ENCODE assay signal across 15 cellular contexts in genomic region chr6:149439626-149440025, GRCh38. TPM values are rescaled to one million over a fixed set of nuclear protein-coding genes. Genes with fewer than 3 reads are reported as not detected.
DNase-seq lines count a peak whose midpoint lies in the region; ATAC-seq and TF ChIP-seq lines count a peak whose summit lies in the region.
"Had no signal": no experiment of that assay in that cellular context is flagged by ENCODE, and none has a peak within 500 bp of the region (broad histone marks: within the 10 kb centered on the region; RNA-seq: fewer than 3 reads in every experiment).

No MANE protein-coding gene starts in this region.

- no peaks in the 10 kb centered on the region for H3K27me3 Mint-ChIP-seq in stimulated activated naive CD8-positive, alpha-beta T cell treated with anti-CD3 and anti-CD28 coated beads, Interleukin-15, amount 100 ng/mL, for 72 hours
- H3K27me3 Mint-ChIP-seq in activated B cell treated with CpG ODN at 0.5 μM for 24 hours = no peaks in the 10 kb centered on the region
- H3K27me3 Mint-ChIP-seq in nephron progenitor cell (ENCODE audit: low read depth, poor library complexity) = peaks cover 20% of the 10 kb centered on the region
- H3K27me3 Mint-ChIP-seq in activated CD4-positive, alpha-beta memory T cell treated with anti-CD3 and anti-CD28 coated beads, Interleukin-2, amount 10 ng/mL, durations not matched to agents 7 days and 5 days = no peaks in the 10 kb centered on the region
- H3K27me3 Mint-ChIP-seq: CD4-positive, alpha-beta T cell had no signal

- no peak overlapping the region for H3K4me3 Mint-ChIP-seq in stimulated activated naive CD8-positive, alpha-beta T cell treated with anti-CD3 and anti-CD28 coated beads, Interleukin-15, amount 100 ng/mL, for 72 hours
- H3K4me3 Mint-ChIP-seq in activated B cell treated with CpG ODN at 0.5 μM for 24 hours = no peak overlapping the region
- peak overlapping the region; percentile 39 for H3K4me3 Mint-ChIP-seq in nephron progenitor cell
- no peak overlapping the region for H3K4me3 Mint-ChIP-seq in activated CD4-positive, alpha-beta memory T cell treated with anti-CD3 and anti-CD28 coated beads, Interleukin-2, amount 10 ng/mL, durations not matched to agents 7 days and 5 days
- H3K4me3 Mint-ChIP-seq: CD4-positive, alpha-beta T cell; GM23338 had no signal

- H3K4me1 Mint-ChIP-seq in stimulated activated naive CD8-positive, alpha-beta T cell treated with anti-CD3 and anti-CD28 coated beads, Interleukin-15, amount 100 ng/mL, for 72 hours = peaks cover 29% of the 10 kb centered on the region
- peaks cover 25% of the 10 kb centered on the region for H3K4me1 Mint-ChIP-seq in activated B cell treated with CpG ODN at 0.5 μM for 24 hours
- peaks cover 52% of the 10 kb centered on the region for H3K4me1 Mint-ChIP-seq in nephron progenitor cell
- peaks cover 26% of the 10 kb centered on the region for H3K4me1 Mint-ChIP-seq in activated CD4-positive, alpha-beta memory T cell treated with anti-CD3 and anti-CD28 coated beads, Interleukin-2, amount 10 ng/mL, durations not matched to agents 7 days and 5 days

- H3K36me3 Mint-ChIP-seq in activated B cell treated with CpG ODN at 0.5 μM for 24 hours (ENCODE audit: low read depth) (no peaks in the 10 kb centered on the region), nephron progenitor cell (ENCODE audit: low read depth) (no peaks in the 10 kb centered on the region)
- peaks cover 2% of the 10 kb centered on the region for H3K36me3 Mint-ChIP-seq in activated CD4-positive, alpha-beta memory T cell treated with anti-CD3 and anti-CD28 coated beads, Interleukin-2, amount 10 ng/mL, durations not matched to agents 7 days and 5 days (ENCODE audit: low read depth)

- H3K27ac Mint-ChIP-seq in stimulated activated naive CD8-positive, alpha-beta T cell treated with anti-CD3 and anti-CD28 coated beads, Interleukin-15, amount 100 ng/mL, for 72 hours = peak overlapping the region; percentile 48 to 55
- H3K27ac Mint-ChIP-seq in activated B cell treated with CpG ODN at 0.5 μM for 24 hours (peak overlapping the region; percentile 62), nephron progenitor cell (no peak overlapping the region)
- no peak overlapping the region for H3K27ac Mint-ChIP-seq in activated CD4-positive, alpha-beta memory T cell treated with anti-CD3 and anti-CD28 coated beads, Interleukin-2, amount 10 ng/mL, durations not matched to agents 7 days and 5 days
- H3K27ac Mint-ChIP-seq: CD4-positive, alpha-beta T cell; GM23338 had no signal

- POLR2A ChIA-PET in activated B cell treated with CpG ODN at 0.5 μM for 24 hours (lab: Charles Lee) = interaction anchor here (0.6 to 1.0 kb wide), 2 partner anchors 24 to 46 kb away, joined by 3 to 9 read pairs; partner anchors contain the start of gene ZC3H12D
- POLR2A ChIA-PET in activated CD4-positive, alpha-beta memory T cell treated with anti-CD3 and anti-CD28 coated beads, Interleukin-2, amount 10 ng/mL, durations not matched to agents 7 days and 5 days (lab: Charles Lee) = no interaction called here

- H3K9me3 Mint-ChIP-seq in stimulated activated naive CD8-positive, alpha-beta T cell treated with anti-CD3 and anti-CD28 coated beads, Interleukin-15, amount 100 ng/mL, for 72 hours = no peaks in the 10 kb centered on the region
- H3K9me3 Mint-ChIP-seq in activated B cell treated with CpG ODN at 0.5 μM for 24 hours = no peaks in the 10 kb centered on the region
- no peaks in the 10 kb centered on the region for H3K9me3 Mint-ChIP-seq in nephron progenitor cell
- H3K9me3 Mint-ChIP-seq in activated CD4-positive, alpha-beta memory T cell treated with anti-CD3 and anti-CD28 coated beads, Interleukin-2, amount 10 ng/mL, durations not matched to agents 7 days and 5 days = peaks cover 1% of the 10 kb centered on the region
- H3K9me3 Mint-ChIP-seq: CD4-positive, alpha-beta T cell; GM23338 had no signal

- CTCF ChIA-PET in activated B cell treated with CpG ODN at 0.5 μM for 24 hours (lab: Charles Lee) = interaction anchor here (2.1 kb wide), 1 partner anchor 78 kb away, joined by 5 read pairs; no protein-coding TSS in a partner anchor
- CTCF ChIA-PET in activated CD4-positive, alpha-beta memory T cell treated with anti-CD3 and anti-CD28 coated beads, Interleukin-2, amount 10 ng/mL, durations not matched to agents 7 days and 5 days (lab: Charles Lee) = interaction anchor here (1.2 to 1.3 kb wide), 2 partner anchors 8 to 363 kb away, joined by 3 to 6 read pairs; no protein-coding TSS in a partner anchor

- intact Hi-C loops in activated B cell treated with CpG ODN at 0.5 μM for 24 hours (cut with micrococcal nuclease) = no loop called here

- ATAC-seq in stimulated activated naive CD8-positive, alpha-beta T cell treated with anti-CD3 and anti-CD28 coated beads, Interleukin-15, amount 100 ng/mL, for 72 hours = no peak
- ATAC-seq in stimulated activated naive CD8-positive, alpha-beta T cell treated with anti-CD3 and anti-CD28 coated beads, Interleukin-15, Interleukin-2, amounts not matched to agents 100 U/mL and 50 U/mL, for 24 hours = no peak
- ATAC-seq in activated B cell treated with CpG ODN at 0.5 μM for 24 hours (ENCODE audit: low read depth) = no peak
- ATAC-seq in GM21786 (IDR thresholded peaks at IDR 0.05; ENCODE audit: unreplicated experiment) = no peak
- ATAC-seq: GM23338 had no signal

- DNase-seq in stimulated activated naive CD8-positive, alpha-beta T cell treated with anti-CD3 and anti-CD28 coated beads, Interleukin-15, amount 100 ng/mL, for 72 hours = no peak
- DNase-seq in stimulated activated naive CD8-positive, alpha-beta T cell treated with anti-CD3 and anti-CD28 coated beads, Interleukin-15, Interleukin-2, amounts not matched to agents 100 U/mL and 50 U/mL, for 24 hours = no peak
- DNase-seq in activated B cell treated with CpG ODN at 0.5 μM for 24 hours (no peak), nephron progenitor cell (no peak), activated gamma-delta T cell (lab: John Stamatoyannopoulos, UW) (no peak)
- DNase-seq in activated CD4-positive, alpha-beta memory T cell treated with anti-CD3 and anti-CD28 coated beads, Interleukin-2, amount 10 ng/mL, durations not matched to agents 7 days and 5 days = no peak
- DNase-seq: ACHN; AML-193; Caco-2; CD4-positive, alpha-beta T cell; GDM1; HCEC 1CT had no signal

- TF ChIP-seq CTCF in activated B cell treated with CpG ODN at 0.5 μM for 24 hours (IDR thresholded peaks at IDR 0.05) = no peak
- no peak for TF ChIP-seq CTCF in nephron progenitor cell (IDR thresholded peaks at IDR 0.05)

RNA-seq across cellular contexts. Expression of gene SUMO4, which starts 39.6 kb away (rescaled TPM):
- total RNA-seq in activated B cell treated with CpG ODN at 0.5 μM for 24 hours = 6.7 and 7.9 TPM in 2 replicates
- total RNA-seq in activated CD4-positive, alpha-beta memory T cell treated with anti-CD3 and anti-CD28 coated beads, Interleukin-2, amount 10 ng/mL, durations not matched to agents 7 days and 5 days = 1 to 10 TPM; 8.1 to 8.5 TPM

RNA-seq across cellular contexts. Expression of gene ZC3H12D, which starts 45.2 kb away (rescaled TPM):
- total RNA-seq in activated B cell treated with CpG ODN at 0.5 μM for 24 hours = 184 and 225 TPM in 2 replicates
- total RNA-seq in activated CD4-positive, alpha-beta memory T cell treated with anti-CD3 and anti-CD28 coated beads, Interleukin-2, amount 10 ng/mL, durations not matched to agents 7 days and 5 days = 10 to 100 TPM; 37.4 to 37.6 TPM
- total RNA-seq: HT-29 had no signal

Comparison
In these comparisons a context has a peak if more than half of its experiments do, and no peak if none do; other contexts are left out.
1. H3K27ac Mint-ChIP-seq: peak in stimulated activated naive CD8-positive, alpha-beta T cell treated with anti-CD3 and anti-CD28 coated beads, Interleukin-15, amount 100 ng/mL, for 72 hours (2 of 2) and activated B cell treated with CpG ODN at 0.5 μM for 24 hours (single experiment); none in nephron progenitor cell (single experiment) and activated CD4-positive, alpha-beta memory T cell treated with anti-CD3 and anti-CD28 coated beads, Interleukin-2, amount 10 ng/mL, durations not matched to agents 7 days and 5 days (single experiment).